Comparison of ENCODE assay signal across 8 cellular contexts in the genomic region with DNA sequence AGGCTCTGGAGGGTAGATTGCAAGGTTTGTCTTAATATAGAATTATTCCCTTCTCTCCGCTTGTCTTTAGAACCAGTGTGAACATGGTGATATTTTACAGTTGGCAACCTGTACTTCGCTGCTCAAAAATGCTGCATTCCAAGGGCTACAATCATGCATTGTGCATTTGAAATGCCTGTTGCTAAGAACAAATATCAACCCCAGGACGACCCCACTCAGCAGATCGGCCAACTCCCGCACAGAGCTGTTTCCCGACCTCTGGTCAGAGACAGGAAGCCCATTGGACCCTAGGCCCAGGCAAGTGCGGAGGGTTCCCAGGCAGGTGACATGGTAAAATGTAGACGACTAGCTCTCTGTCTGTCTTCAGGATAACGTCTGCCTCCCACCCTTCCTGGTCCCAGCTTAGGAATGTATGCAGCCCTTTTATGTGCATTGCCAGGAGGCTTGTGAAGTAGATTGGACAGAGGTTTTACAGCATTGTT.
A peak's percentile ranks its signal among the peaks of the same experiment; 100 is the strongest.
DNase-seq lines count a peak whose midpoint lies in the region; ATAC-seq and TF ChIP-seq lines count a peak whose summit lies in the region.

No MANE protein-coding gene starts in this region.

- H3K27ac Mint-ChIP-seq in activated naive CD8-positive, alpha-beta T cell treated with anti-CD3 and anti-CD28 coated beads, Interleukin-2, amount 50 U/mL, for 24 hours = peak overlapping the region; percentile 48

- no peaks in the 10 kb centered on the region for H3K36me3 Mint-ChIP-seq in activated naive CD8-positive, alpha-beta T cell treated with anti-CD3 and anti-CD28 coated beads, Interleukin-2, amount 50 U/mL, for 24 hours (ENCODE audit: low read depth)

- peaks cover 29% of the 10 kb centered on the region for H3K4me1 Mint-ChIP-seq in activated naive CD8-positive, alpha-beta T cell treated with anti-CD3 and anti-CD28 coated beads, Interleukin-2, amount 50 U/mL, for 24 hours

- no peak for TF ChIP-seq CTCF in coronary artery (IDR thresholded peaks at IDR 0.05)

- no peak overlapping the region for H3K4me3 ChIP-seq in skeletal muscle cell (ENCODE audit: low read depth, low read length)
- H3K4me3 ChIP-seq in coronary artery = no peak overlapping the region

- peak overlapping the region in 1 of 2 donors; percentile 76 for H3K27ac ChIP-seq in coronary artery

- ATAC-seq in activated naive CD8-positive, alpha-beta T cell treated with anti-CD3 and anti-CD28 coated beads, Interleukin-2, amount 50 U/mL, for 24 hours = no peak
- no peak for ATAC-seq in HG02885 (IDR thresholded peaks at IDR 0.05; ENCODE audit: poor library complexity, unreplicated experiment)

- peaks cover 6% of the 10 kb centered on the region for H3K9me3 Mint-ChIP-seq in activated naive CD8-positive, alpha-beta T cell treated with anti-CD3 and anti-CD28 coated beads, Interleukin-2, amount 50 U/mL, for 24 hours

- no peaks in the 10 kb centered on the region for H3K27me3 Mint-ChIP-seq in activated naive CD8-positive, alpha-beta T cell treated with anti-CD3 and anti-CD28 coated beads, Interleukin-2, amount 50 U/mL, for 24 hours

- DNase-seq in ELF-1 (ENCODE audit: low read depth, low spot score) (peak; percentile 49), iPS-NIHi7 (ENCODE audit: extremely low spot score) (peak; percentile 40), skeletal muscle cell (ENCODE audit: low read depth) (peak; percentile 45), NCI-H1694 (lab: John Stamatoyannopoulos, UW) (no peak), coronary artery (ENCODE audit: low spot score) (no peak)
- no peak for DNase-seq in activated naive CD8-positive, alpha-beta T cell treated with anti-CD3 and anti-CD28 coated beads, Interleukin-2, amount 50 U/mL, for 24 hours
- DNase-seq in activated CD8-positive, alpha-beta memory T cell treated with anti-CD3 and anti-CD28 coated beads, Interleukin-2, amount 50 U/mL, for 48 hours = no peak

- H3K4me3 Mint-ChIP-seq in activated naive CD8-positive, alpha-beta T cell treated with anti-CD3 and anti-CD28 coated beads, Interleukin-2, amount 50 U/mL, for 24 hours = no peak overlapping the region

Comparison
In these comparisons a context has a peak if more than half of its experiments do, and no peak if none do; other contexts are left out.
1. DNase-seq: peak in ELF-1 (single experiment), iPS-NIHi7 (single experiment) and skeletal muscle cell (single experiment); none in activated naive CD8-positive, alpha-beta T cell treated with anti-CD3 and anti-CD28 coated beads, Interleukin-2, amount 50 U/mL, for 24 hours (single experiment), NCI-H1694 (single experiment), activated CD8-positive, alpha-beta memory T cell treated with anti-CD3 and anti-CD28 coated beads, Interleukin-2, amount 50 U/mL, for 48 hours (single experiment) and coronary artery (single experiment).